Comparison of ENCODE assay signal across 21 cellular contexts in genomic region chr19:34793562-34793961, GRCh38. TPM values are rescaled to one million over a fixed set of nuclear protein-coding genes. Genes with fewer than 3 reads are reported as not detected.
DNase-seq lines count a peak whose midpoint lies in the region; ATAC-seq, FAIRE-seq and TF ChIP-seq lines count a peak whose summit lies in the region.
"Had no signal": no experiment of that assay in that cellular context is flagged by ENCODE, and none has a peak within 500 bp of the region (broad histone marks: within the 10 kb centered on the region; RNA-seq: fewer than 3 reads in every experiment).

No MANE protein-coding gene starts in this region.

- WGBS in A549 (ENCODE audit: missing lambda C conversion rate): 16% methylated on average over 3 of the region's 3 CpGs

- H3K4me1 Mint-ChIP-seq in CD8-positive, alpha-beta T cell (ENCODE audit: low read depth): peaks cover 18% of the 10 kb centered on the region

- H3K27ac Mint-ChIP-seq in CD8-positive, alpha-beta T cell: peak overlapping the region; percentile 41
- H3K27ac Mint-ChIP-seq: memory B cell; stimulated activated naive B cell treated with anti-CD40 and anti-IgM and Interleukin-4, amounts not matched to agents 10 μg/mL and 1 μg/mL and 100 μg/mL, for 72 hours had no signal

- no peaks in the 10 kb centered on the region for H3K27me3 ChIP-seq in CD8-positive, alpha-beta T cell (ENCODE audit: insufficient read depth, low read length)
- H3K27me3 ChIP-seq in PC-3 (ENCODE audit: low read length): no peaks in the 10 kb centered on the region
- H3K27me3 ChIP-seq: BLaER1 treated with 17β-estradiol and CSF1 and Interleukin-3, amounts not matched to agents 10 nM and 100 nM; upper lobe of right lung had no signal

- H3K36me3 Mint-ChIP-seq in CD8-positive, alpha-beta T cell: peaks cover 13% of the 10 kb centered on the region
- H3K36me3 Mint-ChIP-seq: stimulated activated naive B cell treated with anti-CD40 and anti-IgM and Interleukin-4, amounts not matched to agents 10 μg/mL and 1 μg/mL and 100 μg/mL, for 72 hours had no signal

- no peaks in the 10 kb centered on the region for H3K27me3 Mint-ChIP-seq in CD8-positive, alpha-beta T cell (ENCODE audit: low read depth)

- no peak for TF ChIP-seq RAD21 in A549 (conservative IDR thresholded peaks at IDR 0.05 in 1 of 2, IDR thresholded peaks at IDR 0.05 in 1 of 2)

- no TSS peak for BruUV-seq in PC-3 (replicated peaks; lab: Mats Ljungman, UMichigan)

- H3K4me3 ChIP-seq in A549 (no peak overlapping the region), PC-3 (ENCODE audit: low read length) (no peak overlapping the region), fibroblast of the aortic adventitia (ENCODE audit: low read depth, low read length) (no peak overlapping the region)
- H3K4me3 ChIP-seq in CD8-positive, alpha-beta T cell (ENCODE audit: low read depth, low read length): no peak overlapping the region
- H3K4me3 ChIP-seq: BLaER1 treated with 17β-estradiol and CSF1 and Interleukin-3, amounts not matched to agents 10 nM and 100 nM; gastroesophageal sphincter; upper lobe of right lung had no signal

- no peak for TF ChIP-seq POLR2A in A549 (IDR thresholded peaks at IDR 0.05; ENCODE audit: low read length)

- 0 out of 2 replicates have a peak overlapping the region, but pooled peaks have one; percentile 38 for H2AFZ ChIP-seq in PC-3 (ENCODE audit: low read length)

- peak; percentile 43 to 46; a peak in 2 of 6 replicates for ATAC-seq in A549
- no peak for ATAC-seq in CD8-positive, alpha-beta T cell
- ATAC-seq in PC-3: no peak
- no peak for ATAC-seq in GM21515 (IDR thresholded peaks at IDR 0.05; ENCODE audit: unreplicated experiment)
- ATAC-seq: gastroesophageal sphincter; HCT116; stimulated activated naive B cell treated with anti-CD40 and anti-IgM and Interleukin-4, amounts not matched to agents 10 μg/mL and 1 μg/mL and 100 μg/mL, for 72 hours; upper lobe of right lung had no signal

- DNase-seq in A549 (ENCODE audit: low read depth in 1 of 2, low spot score in 1 of 2) (no peak), PC-3 (no peak), fibroblast of the aortic adventitia (ENCODE audit: low read depth) (peak; percentile 10), medulla oblongata (ENCODE audit: extremely low spot score) (no peak), substantia nigra (lab: John Stamatoyannopoulos, UW) (no peak)
- DNase-seq in CD8-positive, alpha-beta T cell: no peak
- no peak for DNase-seq in stimulated activated CD4-positive, alpha-beta T cell treated with anti-CD3 and anti-CD28 coated beads, Interleukin-4, amount 100 ng/mL, for 24 hours
- DNase-seq: activated CD4-positive, alpha-beta T cell treated with anti-CD3 and anti-CD28 coated beads for 1 hour; caudate nucleus; Kasumi-1; NCI-H1930; NCI-H524; nucleus accumbens; stimulated activated naive B cell treated with anti-CD40 and anti-IgM and Interleukin-4, amounts not matched to agents 10 μg/mL and 1 μg/mL and 100 μg/mL, for 72 hours; upper lobe of right lung had no signal

- POLR2A ChIA-PET in A549 (lab: Yijun Ruan, JAX): interaction anchor here (1.0 kb wide), 1 partner anchor 116 kb away, joined by 3 read pairs; the partner anchor contains the start of gene ZNF302
- POLR2A ChIA-PET in CD8-positive, alpha-beta T cell (lab: Charles Lee): interaction anchor here (0.6 kb wide), 1 partner anchor 44 kb away, joined by 3 read pairs; no protein-coding TSS in a partner anchor
- POLR2A ChIA-PET in PC-3 (lab: Charles Lee; ENCODE audit: unreplicated experiment): no interaction called here

- H3K9me3 Mint-ChIP-seq in CD8-positive, alpha-beta T cell: peaks cover 6% of the 10 kb centered on the region

- H3F3A ChIP-seq in PC-3 (ENCODE audit: low read length, unreplicated experiment): no peaks in the 10 kb centered on the region

- H3K4me1 ChIP-seq in A549 (no peaks in the 10 kb centered on the region), PC-3 (ENCODE audit: insufficient read depth, low read length) (no peaks in the 10 kb centered on the region)
- no peaks in the 10 kb centered on the region for H3K4me1 ChIP-seq in CD8-positive, alpha-beta T cell (ENCODE audit: insufficient read depth, low read length)
- H3K4me1 ChIP-seq: gastroesophageal sphincter, upper lobe of right lung had no signal

- H3K79me2 ChIP-seq in PC-3 (ENCODE audit: low read length): no peaks in the 10 kb centered on the region

- no peak overlapping the region for H3K9ac ChIP-seq in PC-3 (ENCODE audit: low read length)
- H3K9ac ChIP-seq: BLaER1 treated with 17β-estradiol and CSF1 and Interleukin-3, amounts not matched to agents 10 nM and 100 nM had no signal

- H3K9me2 ChIP-seq in PC-3 (replicated peaks; ENCODE audit: low read length): no peaks in the 10 kb centered on the region

- H3K4me2 ChIP-seq in A549: peak overlapping the region; percentile 31
- no peak overlapping the region for H3K4me2 ChIP-seq in PC-3 (ENCODE audit: low read length)

- no peak for TF ChIP-seq EP300 in A549 (IDR thresholded peaks at IDR 0.05)

- CTCF ChIA-PET in A549 (lab: Yijun Ruan, JAX): interaction anchor here (0.8 to 2.2 kb wide), 3 partner anchors 10 to 23 kb away, joined by 3 to 6 read pairs (median 4); no protein-coding TSS in a partner anchor
- CTCF ChIA-PET in CD8-positive, alpha-beta T cell (lab: Charles Lee): interaction anchor here (1.1 kb wide), 1 partner anchor 154 kb away, joined by 3 read pairs; no protein-coding TSS in a partner anchor
- CTCF ChIA-PET in PC-3 (lab: Charles Lee): no interaction called here

- intact Hi-C loops in CD8-positive, alpha-beta T cell (cut with DNase I, micrococcal nuclease): no loop called here
- intact Hi-C loops in PC-3 (cut with micrococcal nuclease): no loop called here

- FAIRE-seq in A549 (lab: Jason Lieb, UNC): peak; percentile 78
- FAIRE-seq: GM12891 had no signal

- no peaks in the 10 kb centered on the region for H3K36me3 ChIP-seq in CD8-positive, alpha-beta T cell (ENCODE audit: insufficient read depth, low read length)
- H3K36me3 ChIP-seq in PC-3 (ENCODE audit: low read depth, low read length): no peaks in the 10 kb centered on the region
- H3K36me3 ChIP-seq: BLaER1 treated with 17β-estradiol and CSF1 and Interleukin-3, amounts not matched to agents 10 nM and 100 nM; gastroesophageal sphincter; upper lobe of right lung had no signal

- peaks cover 40% of the 10 kb centered on the region; the same call in 2 of the 3 replicates for H3K9me3 ChIP-seq in A549
- no peaks in the 10 kb centered on the region for H3K9me3 ChIP-seq in CD8-positive, alpha-beta T cell (ENCODE audit: low read length)
- H3K9me3 ChIP-seq in PC-3 (ENCODE audit: low read length): no peaks in the 10 kb centered on the region
- H3K9me3 ChIP-seq: gastroesophageal sphincter, upper lobe of right lung had no signal

- H3K4me3 Mint-ChIP-seq in CD8-positive, alpha-beta T cell: no peak overlapping the region
- H3K4me3 Mint-ChIP-seq: memory B cell; stimulated activated naive B cell treated with anti-CD40 and anti-IgM and Interleukin-4, amounts not matched to agents 10 μg/mL and 1 μg/mL and 100 μg/mL, for 72 hours had no signal

- H3K27ac ChIP-seq in A549 (no peak overlapping the region), PC-3 (ENCODE audit: low read length) (no peak overlapping the region), substantia nigra (ENCODE audit: low read depth, low read length, poor library complexity, severe bottlenecking) (no peak overlapping the region)
- no peak overlapping the region for H3K27ac ChIP-seq in CD8-positive, alpha-beta T cell (ENCODE audit: low read depth, low read length)
- H3K27ac ChIP-seq: gastroesophageal sphincter, upper lobe of right lung had no signal

- TF ChIP-seq CTCF in A549 (IDR thresholded peaks at IDR 0.05): no peak
- TF ChIP-seq CTCF in CD8-positive, alpha-beta T cell (IDR thresholded peaks at IDR 0.05): no peak
- no peak for TF ChIP-seq CTCF in PC-3 (conservative IDR thresholded peaks at IDR 0.05; ENCODE audit: low read depth, low read length)
- no peak for TF ChIP-seq CTCF in fibroblast of the aortic adventitia (IDR thresholded peaks at IDR 0.05; ENCODE audit: insufficient read depth, low read length)

- no peaks in the 10 kb centered on the region for H4K20me1 ChIP-seq in PC-3 (ENCODE audit: low read length)
- H4K20me1 ChIP-seq: BLaER1 treated with 17β-estradiol and CSF1 and Interleukin-3, amounts not matched to agents 10 nM and 100 nM had no signal

TF ChIP-seq in A549, 52 proteins besides CTCF, POLR2A, EP300 and RAD21 (continues in another document):
- TF ChIP-seq JUN (IDR thresholded peaks at IDR 0.05): no peak
- TF ChIP-seq HMGXB4 (CRISPR knock-in tag; IDR thresholded peaks at IDR 0.05; ENCODE audit: borderline replicate concordance): no peak
- no peak for TF ChIP-seq CHD4 (IDR thresholded peaks at IDR 0.05; ENCODE audit: borderline replicate concordance)
- no peak for TF ChIP-seq CHD2 (IDR thresholded peaks at IDR 0.05; ENCODE audit: low read length, partially characterized antibody)

RNA-seq across cellular contexts. Expression of gene ZNF599, which starts 20.5 kb away (rescaled TPM):
- polyA plus RNA-seq in A549 (2011; rRNA removed): 3.5 and 3.9 TPM in 2 replicates
- polyA plus RNA-seq in A549 (2012; cell fraction: cytosol; rRNA removed): 4.3 and 4.7 TPM in 2 replicates
- polyA plus RNA-seq in A549 (2012; cell fraction: nucleus; rRNA removed): 2.9 and 4.1 TPM in 2 replicates
- 2.6 to 2.8 TPM (median 2.8 TPM) in 3 replicates for polyA plus RNA-seq in A549 (2017; fragmentation: RNase III; extraction: RNeasy Plus Mini Kit Qiagen cat#74134 plus additional on column Dnase treatment)
- 1.5 and 1.6 TPM in 2 replicates for polyA minus RNA-seq in A549 (2011; rRNA and poly(A)+ RNA removed)
- total RNA-seq in CD8-positive, alpha-beta T cell: 1 to 10 TPM; 3.9 to 4.5 TPM
- total RNA-seq in PC-3 (2014; rRNA removed): not detected in 2 replicates
- total RNA-seq in fibroblast of the aortic adventitia (ENCODE audit: low replicate concordance): 6.7 and 11.6 TPM in 2 replicates

RNA-seq across cellular contexts. Expression of gene ZNF181, which starts 59.5 kb away (rescaled TPM):
- 19.3 and 24.6 TPM in 2 replicates for polyA plus RNA-seq in A549 (2011; rRNA removed)
- polyA plus RNA-seq in A549 (2012; cell fraction: cytosol; rRNA removed): 4.6 and 5.1 TPM in 2 replicates
- 5.4 and 5.8 TPM in 2 replicates for polyA plus RNA-seq in A549 (2012; cell fraction: nucleus; rRNA removed)
- polyA plus RNA-seq in A549 (2017; fragmentation: RNase III; extraction: RNeasy Plus Mini Kit Qiagen cat#74134 plus additional on column Dnase treatment): 13.6 to 17.0 TPM (median 14.2 TPM) in 3 replicates
- polyA minus RNA-seq in A549 (2011; rRNA and poly(A)+ RNA removed): 6.9 and 8.9 TPM in 2 replicates
- 1 to 10 TPM; 1.5 to 1.7 TPM for total RNA-seq in CD8-positive, alpha-beta T cell
- total RNA-seq in PC-3 (2014; rRNA removed): 2.8 and 17.2 TPM in 2 replicates
- total RNA-seq in fibroblast of the aortic adventitia (ENCODE audit: low replicate concordance): 19.4 and 55.4 TPM in 2 replicates

Comparison
In these comparisons a context has a peak if more than half of its experiments do, and no peak if none do; other contexts are left out.
1. ATAC-seq: peak in A549 (2 of 2); none in CD8-positive, alpha-beta T cell (single experiment), PC-3 (single experiment) and GM21515 (single experiment).